Comparison of ENCODE assay signal across 32 cellular contexts in the genomic region with DNA sequence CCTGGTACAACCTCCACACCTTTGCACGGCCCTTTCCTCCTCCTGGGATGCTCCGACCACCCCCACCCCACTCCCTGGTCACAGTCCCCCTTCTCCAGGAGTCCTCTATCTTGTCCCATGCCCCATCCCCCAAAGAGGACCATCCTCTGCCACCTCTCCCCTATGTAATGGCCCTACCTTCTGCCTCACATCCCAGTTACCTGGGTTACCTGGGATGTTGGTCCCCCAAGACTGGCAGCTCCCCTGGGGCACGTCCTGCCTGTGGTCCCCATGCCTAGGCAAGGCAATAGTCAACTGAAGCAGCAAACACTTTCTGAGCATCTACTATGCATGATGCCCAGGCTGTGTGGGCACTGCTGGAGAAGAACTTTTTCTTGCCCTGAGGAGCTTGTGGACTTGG. TPM values are rescaled to one million over a fixed set of nuclear protein-coding genes. Genes with fewer than 3 reads are reported as not detected.
"Had no signal": no experiment of that assay in that cellular context is flagged by ENCODE, and none has a peak within 500 bp of the region (broad histone marks: within the 10 kb centered on the region; RNA-seq: fewer than 3 reads in every experiment).

No MANE protein-coding gene starts in this region.

- H3K4me1 Mint-ChIP-seq: endodermal cell, mesothelial cell of epicardium had no signal

- H3K27ac ChIP-seq: colonic mucosa, epithelial cell of prostate, esophagus squamous epithelium, heart right ventricle, left lung, lower lobe of right lung had no signal

- H3K4me1 ChIP-seq: colonic mucosa had no signal

- H3K27me3 ChIP-seq: colonic mucosa had no signal

- H3K36me3 Mint-ChIP-seq: mesothelial cell of epicardium had no signal

- H3K36me3 ChIP-seq: colonic mucosa, esophagus squamous epithelium, gastrocnemius medialis, heart right ventricle, left lung, lower lobe of right lung had no signal

- H3K9me3 Mint-ChIP-seq: dendritic cell treated with granulocyte-macrophage colony-stimulating factor and Interleukin-4, amounts not matched to agents 40 ng/mL and 50 ng/mL, for 4 days; effector memory CD8-positive, alpha-beta T cell; endodermal cell; mesothelial cell of epicardium had no signal

- H3K9me3 ChIP-seq: colonic mucosa, esophagus squamous epithelium, gastrocnemius medialis, heart right ventricle, left lung, lower lobe of right lung, mucosa of descending colon had no signal

- H3K4me3 ChIP-seq: colonic mucosa, esophagus squamous epithelium, gastrocnemius medialis, heart right ventricle, left lung, lower lobe of right lung, mucosa of descending colon had no signal

- H3K27ac Mint-ChIP-seq: dendritic cell treated with granulocyte-macrophage colony-stimulating factor and Interleukin-4, amounts not matched to agents 40 ng/mL and 50 ng/mL, for 4 days; effector memory CD8-positive, alpha-beta T cell; mesothelial cell of epicardium had no signal

- FAIRE-seq: endometrium, islet of Langerhans, keratinocyte had no signal

- H3K4me3 Mint-ChIP-seq: dendritic cell treated with granulocyte-macrophage colony-stimulating factor and Interleukin-4, amounts not matched to agents 40 ng/mL and 50 ng/mL, for 4 days; effector memory CD8-positive, alpha-beta T cell; endodermal cell; mesothelial cell of epicardium had no signal

- DNase-seq: colonic mucosa; cortex of kidney; effector CD8-positive, alpha-beta T cell; effector memory CD8-positive, alpha-beta T cell; endodermal cell; erythroblast; esophagus squamous epithelium; foreskin fibroblast; foreskin melanocyte; gastrocnemius medialis; glutamatergic neuron; head of caudate nucleus; heart right ventricle; hippocampal formation; left cardiac atrium; left ventricle myocardium superior; lower lobe of right lung; mesenchymal stem cell; mucosa of descending colon had no signal

RNA-seq across cellular contexts. Expression of a gene that starts 8.7 kb away (rescaled TPM):
- total RNA-seq: esophagus squamous epithelium, glomerular endothelial cell, kidney epithelial cell, left ventricle myocardium superior, lower leg skin, lung microvascular endothelial cell had no signal

RNA-seq across cellular contexts. Expression of a gene that starts 13.0 kb away (rescaled TPM):
- total RNA-seq: chondrocyte, mesothelial cell of epicardium had no signal

RNA-seq across cellular contexts. Expression of a gene that starts 37.4 kb away (rescaled TPM):
- total RNA-seq: mesenteric fat pad had no signal
